1 cellular context compared by ENCODE assay signal in the genomic region with DNA sequence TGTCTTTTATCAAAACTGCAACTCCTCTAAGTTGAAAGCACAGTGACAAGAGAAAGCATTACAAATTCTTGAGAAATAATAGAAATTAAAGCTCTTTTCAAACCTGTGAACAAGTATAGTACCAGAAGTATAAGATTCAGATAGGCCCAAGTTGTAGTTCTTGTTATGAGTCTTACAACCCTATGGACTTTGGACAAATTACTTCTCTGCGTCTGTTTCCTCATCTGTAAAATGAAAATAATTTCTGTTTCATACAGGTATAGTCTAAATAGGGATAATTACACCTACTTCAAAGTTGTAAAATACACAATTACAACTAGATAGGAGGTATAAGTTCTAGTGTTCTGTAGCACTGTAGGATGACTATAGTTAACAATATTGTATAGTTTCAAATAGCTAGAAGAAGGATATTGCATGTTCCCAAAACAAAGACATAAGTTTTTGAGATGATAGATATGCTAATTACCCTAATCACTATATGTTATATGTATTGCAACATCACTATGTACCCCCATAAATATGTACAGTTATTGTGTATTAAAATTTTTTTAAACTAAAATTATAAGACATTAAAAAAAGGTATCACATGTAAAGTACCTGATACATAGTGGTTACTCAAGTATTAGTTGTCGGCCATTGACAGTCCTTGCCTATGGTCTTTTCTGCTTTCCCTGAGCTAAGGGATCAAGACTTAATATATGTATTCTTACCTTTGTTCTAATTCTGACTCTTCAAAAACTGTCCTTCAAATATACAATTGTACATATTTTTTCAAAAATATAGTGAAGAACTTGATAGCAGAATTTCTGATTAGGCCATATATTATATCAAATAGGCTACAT.
TF ChIP-seq lines count a peak whose summit lies in the region.

No MANE protein-coding gene starts in this region.

TF ChIP-seq in IMR-90, 13 proteins besides CTCF, POLR2A, EP300 and RAD21:
- TF ChIP-seq CEBPB (IDR thresholded peaks at IDR 0.05; ENCODE audit: low read depth, low read length) (peak; percentile 55; the same call in 1 of the 2 replicates), RFX5 (IDR thresholded peaks at IDR 0.05; ENCODE audit: low read depth, low read length) (no peak)
